Comparison of ENCODE assay signal across 8 cellular contexts in the genomic region with DNA sequence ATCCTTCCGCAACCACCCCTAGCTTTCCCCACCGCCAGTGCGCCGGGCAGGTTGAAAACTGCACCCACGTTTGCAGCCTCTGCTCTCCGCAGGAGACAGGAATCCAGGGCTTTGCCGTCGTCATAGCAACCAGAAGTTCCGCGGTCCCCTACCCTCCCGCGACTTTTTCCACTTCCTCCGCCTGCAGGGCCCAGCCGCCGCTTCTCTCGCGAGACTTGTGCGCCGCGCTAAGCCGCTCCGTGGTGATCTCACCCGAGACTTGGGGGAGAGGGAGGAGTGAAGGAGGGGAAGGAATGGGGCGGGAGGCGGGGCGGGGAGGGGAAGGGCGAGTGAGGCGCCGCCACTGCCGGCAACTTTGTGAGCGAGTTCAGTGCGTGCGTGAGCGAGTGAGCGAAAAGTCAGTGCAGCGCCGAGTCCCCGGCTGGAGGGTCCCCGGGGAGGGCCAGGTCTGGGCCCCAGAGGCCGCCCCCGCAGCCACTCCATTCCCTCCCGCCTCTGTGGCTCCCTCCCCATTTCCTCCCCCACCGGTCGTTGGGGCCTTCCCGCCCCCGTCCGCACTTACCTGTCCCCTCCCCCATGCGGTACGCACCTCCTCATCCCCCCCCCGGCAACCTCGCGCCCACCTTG. TPM values are rescaled to one million over a fixed set of nuclear protein-coding genes. Genes with fewer than 3 reads are reported as not detected.
DNase-seq lines count a peak whose midpoint lies in the region; ATAC-seq, FAIRE-seq and TF ChIP-seq lines count a peak whose summit lies in the region.

A gene (plus strand): TSS at position 370 of the 627 bp plus-strand sequence.

- H3K27me3 ChIP-seq in psoas muscle (ENCODE audit: insufficient read depth in 3 of 3, low read length in 2 of 3), result peaks cover 0 to 3% (median 0%) of the 10 kb centered on the region in 3 donors

- H3K4me1 ChIP-seq in psoas muscle, result no peaks in the 10 kb centered on the region

- FAIRE-seq in urothelium cell line (lab: Jason Lieb, UNC), result peak; percentile 97

- ATAC-seq in GM18498 (IDR thresholded peaks at IDR 0.05; ENCODE audit: unreplicated experiment) (peak; percentile 81), HG02938 (IDR thresholded peaks at IDR 0.05; ENCODE audit: unreplicated experiment) (peak; percentile 82), left ventricle myocardium superior (peak; percentile 98), psoas muscle (peak; percentile 97 to 98 (median 98))

- H3K4me3 ChIP-seq in psoas muscle, result peak within 1 kb of the TSS; percentile 95

- H3K9me3 ChIP-seq in psoas muscle, result no peaks in the 10 kb centered on the region

- no peaks in the 10 kb centered on the region for H3K36me3 ChIP-seq in psoas muscle (ENCODE audit: insufficient read depth in 1 of 2, low read depth in 1 of 2)

- no peak for TF ChIP-seq CTCF in psoas muscle (IDR thresholded peaks at IDR 0.05)

- H3K27ac ChIP-seq in angular gyrus (ENCODE audit: low read depth, low read length) (peak within 1 kb of the TSS; percentile 81), psoas muscle (peak within 1 kb of the TSS; percentile 82)

- intact Hi-C loops in left ventricle myocardium superior (cut with micrococcal nuclease) (no loop called here), psoas muscle (cut with DNase I) (loop anchor here in 1 of 2 donors (10.0 kb wide), 1 partner anchor 425 kb away; no protein-coding TSS in a partner anchor)

- WGBS in psoas muscle, 3 donors, result 1 to 2% (median 1%) methylated on average over 39 to 52 of the region's 52 CpGs

- DNase-seq in NCI-H187 (lab: John Stamatoyannopoulos, UW) (peak; percentile 92 to 97), T-helper 2 cell (peak; percentile 95 to 100 (median 98)), left ventricle myocardium superior (peak; percentile 98), psoas muscle (peak; percentile 96 to 98), urothelium cell line (ENCODE audit: low spot score) (peak; percentile 100)

RNA-seq across cellular contexts. Expression of the gene that starts here (rescaled TPM):
- 4.5 TPM for total RNA-seq in left ventricle myocardium superior
- 1 to 10 TPM; 3.1 to 3.9 (median 3.5) TPM for total RNA-seq in psoas muscle
- polyA plus RNA-seq in psoas muscle, result 1 to 10 TPM in 2 of 3 donors, under 1 TPM in 1; 0.87 to 1.8 (median 1.5) TPM

Comparison
In these comparisons a context has a peak if more than half of its experiments do, and no peak if none do; other contexts are left out.
1. Peak in every context shown above with its lines: DNase-seq, ATAC-seq, H3K4me3 ChIP-seq and H3K27ac ChIP-seq.